ENCODE assay signal across 14 cellular contexts in genomic region chr1:203555484-203556046, GRCh38.
A peak's percentile ranks its signal among the peaks of the same experiment; 100 is the strongest.
DNase-seq lines count a peak whose midpoint lies in the region; ATAC-seq and TF ChIP-seq lines count a peak whose summit lies in the region.
"Had no signal": no experiment of that assay in that cellular context is flagged by ENCODE, and none has a peak within 500 bp of the region (broad histone marks: within the 10 kb centered on the region; RNA-seq: fewer than 3 reads in every experiment).

No MANE protein-coding gene starts in this region.

- H3K18ac ChIP-seq in mesendoderm (ENCODE audit: low read length), result peak overlapping the region; percentile 19

- H3K4me1 Mint-ChIP-seq in stimulated activated memory B cell treated with anti-CD40 and anti-IgM and Interleukin-4, amounts not matched to agents 10 μg/mL and 1 μg/mL and 100 μg/mL, for 72 hours, result peaks cover 10% of the 10 kb centered on the region
- peaks cover 9% of the 10 kb centered on the region for H3K4me1 Mint-ChIP-seq in CD14-positive monocyte

- H4K8ac ChIP-seq in mesendoderm (ENCODE audit: low read depth, low read length), result no peak overlapping the region

- H2AK5ac ChIP-seq in mesendoderm (ENCODE audit: low read length), result peak overlapping the region; percentile 73

- POLR2A ChIA-PET in HEK293 (lab: Yijun Ruan, JAX), result no interaction called here

- intact Hi-C loops in CD14-positive monocyte (cut with micrococcal nuclease), result no loop called here

- H3K4me3 Mint-ChIP-seq in stimulated activated memory B cell treated with anti-CD40 and anti-IgM and Interleukin-4, amounts not matched to agents 10 μg/mL and 1 μg/mL and 100 μg/mL, for 72 hours, result no peak overlapping the region
- no peak overlapping the region for H3K4me3 Mint-ChIP-seq in CD14-positive monocyte
- H3K4me3 Mint-ChIP-seq: activated CD4-positive, alpha-beta T cell treated with anti-CD3 and anti-CD28 coated beads, Interleukin-2, amount 10 ng/mL, durations not matched to agents 7 days and 5 days; activated naive CD8-positive, alpha-beta T cell treated with anti-CD3 and anti-CD28 coated beads, Interleukin-2, amount 10 ng/mL, durations not matched to agents 7 days and 5 days had no signal

- no peaks in the 10 kb centered on the region for H3K9me3 Mint-ChIP-seq in stimulated activated memory B cell treated with anti-CD40 and anti-IgM and Interleukin-4, amounts not matched to agents 10 μg/mL and 1 μg/mL and 100 μg/mL, for 72 hours
- H3K9me3 Mint-ChIP-seq in CD14-positive monocyte, result peaks cover 0 to 1% (median 0%) of the 10 kb centered on the region in 7 donors
- H3K9me3 Mint-ChIP-seq: activated CD4-positive, alpha-beta T cell treated with anti-CD3 and anti-CD28 coated beads, Interleukin-2, amount 10 ng/mL, durations not matched to agents 7 days and 5 days; activated naive CD8-positive, alpha-beta T cell treated with anti-CD3 and anti-CD28 coated beads, Interleukin-2, amount 10 ng/mL, durations not matched to agents 7 days and 5 days had no signal

- H3K4me3 ChIP-seq in HEK293 (ENCODE audit: low read depth, low read length), result no peak overlapping the region
- H3K4me3 ChIP-seq in mesendoderm (ENCODE audit: low read length), result no peak overlapping the region

- no peaks in the 10 kb centered on the region for H3K79me2 ChIP-seq in mesendoderm (ENCODE audit: control insufficient read depth, insufficient read depth, low read length)

- peak overlapping the region; percentile 33 for H3K9ac ChIP-seq in mesendoderm (ENCODE audit: low read length)

- no peaks in the 10 kb centered on the region for H3K79me1 ChIP-seq in mesendoderm (ENCODE audit: low read length)

- no peaks in the 10 kb centered on the region for H3K36me3 Mint-ChIP-seq in stimulated activated memory B cell treated with anti-CD40 and anti-IgM and Interleukin-4, amounts not matched to agents 10 μg/mL and 1 μg/mL and 100 μg/mL, for 72 hours
- H3K36me3 Mint-ChIP-seq in CD14-positive monocyte, result no peaks in the 10 kb centered on the region
- H3K36me3 Mint-ChIP-seq: activated naive CD8-positive, alpha-beta T cell treated with anti-CD3 and anti-CD28 coated beads, Interleukin-2, amount 10 ng/mL, durations not matched to agents 7 days and 5 days had no signal

- no peak for DNase-seq in mesendoderm
- no peak for DNase-seq in CD14-positive monocyte (ENCODE audit: low spot score)
- no peak for DNase-seq in DMS79 treated with DMSO at 0.1 percent for 48 hours (lab: John Stamatoyannopoulos, UW)
- no peak for DNase-seq in kidney glomerular epithelial cell (lab: John Stamatoyannopoulos, UW)
- no peak for DNase-seq in NCI-H446 treated with DMSO at 0.1 percent for 48 hours (lab: John Stamatoyannopoulos, UW)
- DNase-seq: activated CD4-positive, alpha-beta T cell treated with anti-CD3 and anti-CD28 coated beads, Interleukin-2, amount 10 ng/mL, durations not matched to agents 7 days and 5 days; activated naive CD8-positive, alpha-beta T cell treated with anti-CD3 and anti-CD28 coated beads, Interleukin-2, amount 10 ng/mL, durations not matched to agents 7 days and 5 days; NCI-H2171; stimulated activated CD4-positive, alpha-beta T cell treated with anti-CD3 and anti-CD28 coated beads, Interleukin-12 subunit alpha, Interleukin-12 subunit beta, amount 100 ng/mL, for 4 hours; stimulated activated naive CD4-positive, alpha-beta T cell had no signal

- no peaks in the 10 kb centered on the region for H3K36me3 ChIP-seq in HEK293 (ENCODE audit: control insufficient read depth in 2 of 2, insufficient read depth in 1 of 2, low read length in 2 of 2)
- H3K36me3 ChIP-seq in mesendoderm (ENCODE audit: control insufficient read depth, insufficient read depth, low read length), result no peaks in the 10 kb centered on the region

- no peak overlapping the region for H3K4me2 ChIP-seq in mesendoderm (ENCODE audit: low read length)

- no peak for TF ChIP-seq CTCF in HEK293 (tag by site-specific recombination; IDR thresholded peaks at IDR 0.05)
- TF ChIP-seq CTCF in CD14-positive monocyte (IDR thresholded peaks at IDR 0.05), result no peak

- H3K27ac Mint-ChIP-seq in stimulated activated memory B cell treated with anti-CD40 and anti-IgM and Interleukin-4, amounts not matched to agents 10 μg/mL and 1 μg/mL and 100 μg/mL, for 72 hours, result peak overlapping the region; percentile 25
- H3K27ac Mint-ChIP-seq in CD14-positive monocyte, result peak overlapping the region in 1 of 7 donors; percentile 45
- H3K27ac Mint-ChIP-seq: activated CD4-positive, alpha-beta T cell treated with anti-CD3 and anti-CD28 coated beads, Interleukin-2, amount 10 ng/mL, durations not matched to agents 7 days and 5 days; activated naive CD8-positive, alpha-beta T cell treated with anti-CD3 and anti-CD28 coated beads, Interleukin-2, amount 10 ng/mL, durations not matched to agents 7 days and 5 days had no signal

- H3K4me1 ChIP-seq in HEK293 (ENCODE audit: control insufficient read depth, insufficient read depth, low read length) (no peaks in the 10 kb centered on the region; the same call in 1 of the 2 replicates), mesendoderm (ENCODE audit: control insufficient read depth, low read depth, low read length) (peaks cover 29% of the 10 kb centered on the region)

- no peaks in the 10 kb centered on the region for H3K9me3 ChIP-seq in HEK293 (ENCODE audit: control insufficient read depth, insufficient read depth, low read depth, low read length)

- H3K27ac ChIP-seq in HEK293 (ENCODE audit: extremely low read depth, low read depth, low read length) (no peak overlapping the region), cingulate gyrus (ENCODE audit: low read depth, low read length) (peak overlapping the region; percentile 83), mesendoderm (ENCODE audit: low read depth, low read length) (no peak overlapping the region)

- H3K56ac ChIP-seq in mesendoderm (ENCODE audit: low read length), result peak overlapping the region; percentile 51

- no CpG with 5 or more reads among the region's 9 CpGs for WGBS in mesendoderm (ENCODE audit: extremely low coverage, insufficient coverage, low lambda C conversion rate)

- H3K23ac ChIP-seq in mesendoderm (ENCODE audit: low read length), result no peak overlapping the region

- no peak overlapping the region for H3K4ac ChIP-seq in mesendoderm (ENCODE audit: low read depth, low read length)

- ATAC-seq in stimulated activated memory B cell treated with anti-CD40 and anti-IgM and Interleukin-4, amounts not matched to agents 10 μg/mL and 1 μg/mL and 100 μg/mL, for 72 hours, result no peak
- ATAC-seq: left lobe of liver had no signal

- peak overlapping the region; percentile 13 for H2BK5ac ChIP-seq in mesendoderm (ENCODE audit: low read length)

- no peak overlapping the region for H4K5ac ChIP-seq in mesendoderm (ENCODE audit: low read length)

- no peaks in the 10 kb centered on the region for H3K27me3 ChIP-seq in mesendoderm (ENCODE audit: insufficient read depth, low read length, poor library complexity)

- CTCF ChIA-PET in HEK293 (lab: Yijun Ruan, JAX), result interaction anchor here (1.9 kb wide), 1 partner anchor 67 kb away, joined by 5 read pairs; no protein-coding TSS in a partner anchor

- H2BK15ac ChIP-seq in mesendoderm (replicated peaks; ENCODE audit: low read depth), result no peak overlapping the region

- no peak overlapping the region for H2BK120ac ChIP-seq in mesendoderm (ENCODE audit: low read depth, low read length)

- peaks cover 7% of the 10 kb centered on the region for H3K27me3 Mint-ChIP-seq in stimulated activated memory B cell treated with anti-CD40 and anti-IgM and Interleukin-4, amounts not matched to agents 10 μg/mL and 1 μg/mL and 100 μg/mL, for 72 hours
- peaks cover 2 to 4% (median 3%) of the 10 kb centered on the region in 3 donors for H3K27me3 Mint-ChIP-seq in CD14-positive monocyte (ENCODE audit: low read depth in 3 of 3)

TF ChIP-seq in HEK293, 187 proteins besides CTCF, POLR2A, EP300 and RAD21:
- no peak for TF ChIP-seq ZNF302 (tag by site-specific recombination; IDR thresholded peaks at IDR 0.05; ENCODE audit: low read depth)
- TF ChIP-seq, protein P1, sequence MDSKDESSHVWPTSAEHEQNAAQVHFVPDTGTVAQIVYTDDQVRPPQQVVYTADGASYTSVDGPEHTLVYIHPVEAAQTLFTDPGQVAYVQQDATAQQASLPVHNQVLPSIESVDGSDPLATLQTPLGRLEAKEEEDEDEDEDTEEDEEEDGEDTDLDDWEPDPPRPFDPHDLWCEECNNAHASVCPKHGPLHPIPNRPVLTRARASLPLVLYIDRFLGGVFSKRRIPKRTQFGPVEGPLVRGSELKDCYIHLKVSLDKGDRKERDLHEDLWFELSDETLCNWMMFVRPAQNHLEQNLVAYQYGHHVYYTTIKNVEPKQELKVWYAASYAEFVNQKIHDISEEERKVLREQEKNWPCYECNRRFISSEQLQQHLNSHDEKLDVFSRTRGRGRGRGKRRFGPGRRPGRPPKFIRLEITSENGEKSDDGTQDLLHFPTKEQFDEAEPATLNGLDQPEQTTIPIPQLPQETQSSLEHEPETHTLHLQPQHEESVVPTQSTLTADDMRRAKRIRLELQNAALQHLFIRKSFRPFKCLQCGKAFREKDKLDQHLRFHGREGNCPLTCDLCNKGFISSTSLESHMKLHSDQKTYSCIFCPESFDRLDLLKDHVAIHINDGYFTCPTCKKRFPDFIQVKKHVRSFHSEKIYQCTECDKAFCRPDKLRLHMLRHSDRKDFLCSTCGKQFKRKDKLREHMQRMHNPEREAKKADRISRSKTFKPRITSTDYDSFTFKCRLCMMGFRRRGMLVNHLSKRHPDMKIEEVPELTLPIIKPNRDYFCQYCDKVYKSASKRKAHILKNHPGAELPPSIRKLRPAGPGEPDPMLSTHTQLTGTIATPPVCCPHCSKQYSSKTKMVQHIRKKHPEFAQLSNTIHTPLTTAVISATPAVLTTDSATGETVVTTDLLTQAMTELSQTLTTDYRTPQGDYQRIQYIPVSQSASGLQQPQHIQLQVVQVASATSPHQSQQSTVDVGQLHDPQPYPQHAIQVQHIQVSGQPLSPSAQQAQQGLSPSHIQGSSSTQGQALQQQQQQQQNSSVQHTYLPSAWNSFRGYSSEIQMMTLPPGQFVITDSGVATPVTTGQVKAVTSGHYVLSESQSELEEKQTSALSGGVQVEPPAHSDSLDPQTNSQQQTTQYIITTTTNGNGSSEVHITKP (tag by site-specific recombination; IDR thresholded peaks at IDR 0.05), result peak; percentile 19; the same call in 1 of the 2 replicates
